In the genomic region with DNA sequence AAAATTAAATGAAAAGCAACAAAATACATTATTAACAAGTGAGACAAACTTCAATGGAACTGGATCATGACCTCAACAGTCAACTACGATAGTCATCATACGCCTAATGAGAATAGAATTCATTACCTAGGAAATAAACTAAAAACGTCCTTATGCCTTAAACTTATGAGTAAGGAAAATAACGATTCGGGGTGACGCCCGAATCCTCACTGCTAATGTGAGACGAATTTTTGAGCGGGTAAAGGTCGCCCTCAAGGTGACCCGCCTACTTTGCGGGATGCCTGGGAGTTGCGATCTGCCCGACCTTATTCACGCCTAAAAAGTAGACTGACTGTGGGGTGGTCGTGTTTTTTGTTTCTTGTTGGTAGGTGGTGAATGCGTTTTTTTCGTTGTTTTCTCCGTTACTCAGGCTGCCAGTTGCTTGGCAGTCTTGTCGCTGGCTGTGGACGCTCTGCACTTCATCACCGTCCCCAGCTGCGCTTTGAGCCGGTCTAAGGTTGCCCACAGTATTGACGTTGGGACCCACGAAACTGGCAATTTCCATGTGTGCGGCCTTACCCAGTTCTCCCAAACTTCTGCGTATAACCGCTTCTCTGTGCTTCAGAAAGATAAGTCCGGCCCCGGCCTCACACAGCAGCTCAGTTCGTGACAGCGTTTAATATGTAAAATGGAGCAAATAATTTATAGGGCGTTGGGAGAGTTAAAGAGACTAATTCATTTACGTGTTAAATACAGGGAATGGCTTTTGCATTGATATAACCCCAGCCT, we compare ENCODE assay signal across 8 cellular contexts. TPM values are rescaled to one million over a fixed set of nuclear protein-coding genes. Genes with fewer than 3 reads are reported as not detected.
DNase-seq lines count a peak whose midpoint lies in the region; ATAC-seq and TF ChIP-seq lines count a peak whose summit lies in the region.

No MANE protein-coding gene starts in this region.

- peak; percentile 58 for ATAC-seq in HG03196 (IDR thresholded peaks at IDR 0.05; ENCODE audit: unreplicated experiment)
- peak; percentile 78 to 81 for ATAC-seq in activated CD4-positive, CD25-positive, alpha-beta regulatory T cell treated with anti-CD3 and anti-CD28 coated beads, Interleukin-2, amount 50 U/mL, for 24 hours

- TF ChIP-seq POLR2A in GM18951 (IDR thresholded peaks at IDR 0.05; ENCODE audit: extremely low read depth, insufficient read depth, insufficient read length), result peak; percentile 100

- DNase-seq in AG08396 (ENCODE audit: low spot score), result peak; percentile 91
- peak; percentile 85 for DNase-seq in NCI-H345 treated with DMSO at 0.1 percent for 48 hours (lab: John Stamatoyannopoulos, UW; ENCODE audit: unreplicated experiment)
- DNase-seq in cerebellum (ENCODE audit: low spot score), result peak; percentile 80
- peak; percentile 100 for DNase-seq in kidney tubule cell (ENCODE audit: low spot score)
- peak; percentile 55 to 69 for DNase-seq in stimulated activated CD4-positive, alpha-beta T cell treated with anti-CD3 and anti-CD28 coated beads, Interleukin-1b, Interleukin-23, amount 100 ng/mL, for 1 hour (ENCODE audit: low read depth in 2 of 2)

- in situ Hi-C loops in GM18951 (cut with MboI; ENCODE audit: low sequenced_read_pairs, unreplicated experiment), result no loop called here

RNA-seq across cellular contexts. Expression of a gene that starts 0.6 kb away (rescaled TPM):
- total RNA-seq in cerebellum, result 27.2 TPM

RNA-seq across cellular contexts. Expression of a gene that starts 25.1 kb away (rescaled TPM):
- total RNA-seq in cerebellum, result 1.7 TPM

RNA-seq across cellular contexts. Expression of a gene that starts 33.9 kb away (rescaled TPM):
- 17.0 TPM for total RNA-seq in cerebellum

Comparison
In these comparisons a context has a peak if more than half of its experiments do, and no peak if none do; other contexts are left out.
1. Peak in every context shown above with its lines: DNase-seq and ATAC-seq.